In the genomic region with DNA sequence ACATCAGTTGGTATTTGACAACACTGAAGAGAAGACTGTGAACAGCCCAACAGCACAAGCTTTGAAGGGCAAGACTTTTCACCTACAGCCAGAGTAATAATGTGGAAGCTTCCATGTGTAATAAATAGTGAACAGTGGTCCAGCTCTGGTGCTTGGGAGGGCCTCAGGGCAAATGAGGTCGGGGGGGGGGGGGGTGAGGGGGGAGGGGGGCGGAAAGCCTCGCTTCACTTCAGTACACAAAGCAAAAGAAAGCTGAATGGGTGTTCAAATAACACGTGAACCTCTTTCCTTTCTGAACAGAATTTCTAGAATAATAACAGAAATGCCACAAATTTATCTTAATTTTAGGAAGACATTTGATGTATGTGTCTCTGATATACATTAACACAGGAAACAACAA, we compare ENCODE assay signal across 1 cellular context.
TF ChIP-seq lines count a peak whose summit lies in the region.

No MANE protein-coding gene starts in this region.

TF ChIP-seq in SK-N-SH, 30 proteins besides CTCF, POLR2A, EP300 and RAD21 (continued from another document):
- TF ChIP-seq, protein P1, sequence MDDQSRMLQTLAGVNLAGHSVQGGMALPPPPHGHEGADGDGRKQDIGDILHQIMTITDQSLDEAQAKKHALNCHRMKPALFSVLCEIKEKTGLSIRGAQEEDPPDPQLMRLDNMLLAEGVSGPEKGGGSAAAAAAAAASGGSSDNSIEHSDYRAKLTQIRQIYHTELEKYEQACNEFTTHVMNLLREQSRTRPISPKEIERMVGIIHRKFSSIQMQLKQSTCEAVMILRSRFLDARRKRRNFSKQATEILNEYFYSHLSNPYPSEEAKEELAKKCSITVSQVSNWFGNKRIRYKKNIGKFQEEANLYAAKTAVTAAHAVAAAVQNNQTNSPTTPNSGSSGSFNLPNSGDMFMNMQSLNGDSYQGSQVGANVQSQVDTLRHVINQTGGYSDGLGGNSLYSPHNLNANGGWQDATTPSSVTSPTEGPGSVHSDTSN (IDR thresholded peaks at IDR 0.05) = no peak
